In genomic region chr9:93204470-93205043, GRCh38 we compare ENCODE assay signal across 16 cellular contexts. TPM values are rescaled to one million over a fixed set of nuclear protein-coding genes. Genes with fewer than 3 reads are reported as not detected.
DNase-seq lines count a peak whose midpoint lies in the region; ATAC-seq and TF ChIP-seq lines count a peak whose summit lies in the region.
"Had no signal": no experiment of that assay in that cellular context is flagged by ENCODE, and none has a peak within 500 bp of the region (broad histone marks: within the 10 kb centered on the region; RNA-seq: fewer than 3 reads in every experiment).

No MANE protein-coding gene starts in this region.

- peaks cover 2 to 98% (median 70%) of the 10 kb centered on the region in 3 donors for H3K4me1 ChIP-seq in gastroesophageal sphincter
- peaks cover 0 to 62% (median 38%) of the 10 kb centered on the region in 4 donors for H3K4me1 ChIP-seq in tibial artery
- H3K4me1 ChIP-seq: upper lobe of right lung had no signal

- H3K27ac Mint-ChIP-seq in activated naive CD4-positive, alpha-beta T cell treated with anti-CD3 and anti-CD28 coated beads, Interleukin-2, amount 50 U/mL, for 72 hours: peak overlapping the region; percentile 50 to 62
- peak overlapping the region; percentile 88 for H3K27ac Mint-ChIP-seq in nephron progenitor cell

- H3K9me3 ChIP-seq in gastroesophageal sphincter (no peaks in the 10 kb centered on the region), tibial artery (no peaks in the 10 kb centered on the region)
- H3K9me3 ChIP-seq: upper lobe of right lung had no signal

- no peak for DNase-seq in activated naive CD4-positive, alpha-beta T cell treated with anti-CD3 and anti-CD28 coated beads, Interleukin-2, amount 50 U/mL, for 72 hours (ENCODE audit: low spot score in 2 of 2)
- DNase-seq in activated naive CD4-positive, alpha-beta T cell treated with Interleukin-2 at 50 U/mL for 16 hours: no peak
- no peak for DNase-seq in nephron progenitor cell
- no peak for DNase-seq in tibial artery
- no peak for DNase-seq in H4 (ENCODE audit: low spot score)
- DNase-seq in GF-D8 (lab: John Stamatoyannopoulos, UW): no peak
- DNase-seq: activated gamma-delta T cell; brain microvascular endothelial cell; CD4-positive, alpha-beta memory T cell; effector memory CD8-positive, alpha-beta T cell; NCI-H2081 treated with DMSO at 0.1 percent for 48 hours had no signal

- H3K9me3 Mint-ChIP-seq in activated naive CD4-positive, alpha-beta T cell treated with anti-CD3 and anti-CD28 coated beads, Interleukin-2, amount 50 U/mL, for 72 hours: peaks cover 7 to 8% of the 10 kb centered on the region in 2 donors
- H3K9me3 Mint-ChIP-seq in nephron progenitor cell: no peaks in the 10 kb centered on the region
- H3K9me3 Mint-ChIP-seq: CD4-positive, alpha-beta memory T cell; effector memory CD8-positive, alpha-beta T cell; naive thymus-derived CD8-positive, alpha-beta T cell had no signal

- H3K36me3 Mint-ChIP-seq in activated naive CD4-positive, alpha-beta T cell treated with anti-CD3 and anti-CD28 coated beads, Interleukin-2, amount 50 U/mL, for 72 hours: no peaks in the 10 kb centered on the region
- H3K36me3 Mint-ChIP-seq in nephron progenitor cell (ENCODE audit: low read depth): no peaks in the 10 kb centered on the region
- H3K36me3 Mint-ChIP-seq: CD4-positive, alpha-beta memory T cell; naive thymus-derived CD8-positive, alpha-beta T cell had no signal

- no peak for TF ChIP-seq POLR2A in gastroesophageal sphincter (IDR thresholded peaks at IDR 0.05)

- H3K4me3 Mint-ChIP-seq in nephron progenitor cell: no peak overlapping the region
- H3K4me3 Mint-ChIP-seq: CD4-positive, alpha-beta memory T cell had no signal

- H3K27ac ChIP-seq in gastroesophageal sphincter: peak overlapping the region in 3 of 4 donors; percentile 83 to 86 (median 85)
- peak overlapping the region; percentile 39 to 50 for H3K27ac ChIP-seq in tibial artery
- H3K27ac ChIP-seq: brain microvascular endothelial cell, upper lobe of right lung had no signal

- no peak overlapping the region for H3K4me3 ChIP-seq in gastroesophageal sphincter
- no peak overlapping the region for H3K4me3 ChIP-seq in tibial artery
- H3K4me3 ChIP-seq: upper lobe of right lung had no signal

- peaks cover 4% of the 10 kb centered on the region for H3K27me3 Mint-ChIP-seq in nephron progenitor cell (ENCODE audit: low read depth, poor library complexity)
- H3K27me3 Mint-ChIP-seq: CD4-positive, alpha-beta memory T cell had no signal

- H3K36me3 ChIP-seq in gastroesophageal sphincter (no peaks in the 10 kb centered on the region), tibial artery (no peaks in the 10 kb centered on the region)
- H3K36me3 ChIP-seq: brain microvascular endothelial cell, upper lobe of right lung had no signal

- peak in 1 of 2 donors; percentile 17 for ATAC-seq in activated naive CD4-positive, alpha-beta T cell treated with anti-CD3 and anti-CD28 coated beads, Interleukin-2, amount 50 U/mL, for 72 hours
- ATAC-seq in gastroesophageal sphincter (no peak), GM19463 (IDR thresholded peaks at IDR 0.05; ENCODE audit: unreplicated experiment) (no peak)
- ATAC-seq: naive thymus-derived CD8-positive, alpha-beta T cell; Panc1; upper lobe of right lung had no signal

- intact Hi-C loops in tibial artery (cut with DNase I; ENCODE audit: low total_unique reads): no loop called here

- TF ChIP-seq EP300 in gastroesophageal sphincter (IDR thresholded peaks at IDR 0.05): no peak

- no peak for TF ChIP-seq CTCF in gastroesophageal sphincter (IDR thresholded peaks at IDR 0.05)
- TF ChIP-seq CTCF in nephron progenitor cell (IDR thresholded peaks at IDR 0.05): no peak
- TF ChIP-seq CTCF in tibial artery (IDR thresholded peaks at IDR 0.05): no peak

- peaks cover 87% of the 10 kb centered on the region for H3K4me1 Mint-ChIP-seq in nephron progenitor cell

- H3K27me3 ChIP-seq in gastroesophageal sphincter (no peaks in the 10 kb centered on the region), tibial artery (no peaks in the 10 kb centered on the region)

- no CpG with 5 or more reads among the region's 4 CpGs for WGBS in gastroesophageal sphincter (ENCODE audit: low coverage in 1 of 2), 2 donors

RNA-seq across cellular contexts. Expression of gene WNK2, which starts 20.6 kb away (rescaled TPM):
- 1 to 10 TPM; 2.6 to 3.8 TPM for total RNA-seq in activated naive CD4-positive, alpha-beta T cell treated with anti-CD3 and anti-CD28 coated beads, Interleukin-2, amount 50 U/mL, for 72 hours
- total RNA-seq in gastroesophageal sphincter: 100 to 1,000 TPM in 1 of 4 donors, 10 to 100 TPM in 3; 26.8 to 104 (median 48.6) TPM
- total RNA-seq in H4 (2014; rRNA removed; shearing (Covaris generic)): 0.02 TPM in 1 of 2 replicates, not detected in the other

Comparison
In these comparisons a context has a peak if more than half of its experiments do, and no peak if none do; other contexts are left out.
1. RNA of gene WNK2, which starts 20.6 kb away (total RNA-seq): 26.8 to 104 TPM in gastroesophageal sphincter; 2.6 to 3.8 TPM in activated naive CD4-positive, alpha-beta T cell treated with anti-CD3 and anti-CD28 coated beads, Interleukin-2, amount 50 U/mL, for 72 hours and 0.02 TPM in H4; every median in the first group is over 4 times any median in the second.